In genomic region chr4:53608649-53609048, GRCh38 we compare ENCODE assay signal across 20 cellular contexts. TPM values are rescaled to one million over a fixed set of nuclear protein-coding genes. Genes with fewer than 3 reads are reported as not detected.
"Had no signal": no experiment of that assay in that cellular context is flagged by ENCODE, and none has a peak within 500 bp of the region (broad histone marks: within the 10 kb centered on the region; RNA-seq: fewer than 3 reads in every experiment).

No MANE protein-coding gene starts in this region.

- H3K27ac ChIP-seq: body of pancreas, epithelial cell of prostate, foreskin keratinocyte, neural progenitor cell, tibial nerve had no signal

- H3K9me3 ChIP-seq: mucosa of descending colon had no signal

- H3K4me3 ChIP-seq: body of pancreas, mucosa of descending colon, neural progenitor cell, tibial nerve had no signal

- H3K27me3 Mint-ChIP-seq: activated naive CD8-positive, alpha-beta T cell treated with anti-CD3 and anti-CD28 coated beads, Interleukin-2, amount 10 ng/mL, durations not matched to agents 7 days and 5 days; progenitor cell of endocrine pancreas had no signal

- H3K4me1 ChIP-seq: body of pancreas, foreskin keratinocyte, neural progenitor cell, tibial nerve had no signal

- H3K4me3 Mint-ChIP-seq: activated naive CD8-positive, alpha-beta T cell treated with anti-CD3 and anti-CD28 coated beads, Interleukin-2, amount 10 ng/mL, durations not matched to agents 7 days and 5 days; activated T-helper 1 cell treated with anti-CD3 and anti-CD28 coated beads, Interleukin-12 subunit alpha, Interleukin-12 subunit beta, Interleukin-2, Interleukin-4 antibody, amounts not matched to agents 30 ng/mL and 10 ng/mL and 1 ng/mL, durations not matched to agents 14 hours and 24 hours and 36 hours; effector memory CD8-positive, alpha-beta T cell; naive thymus-derived CD4-positive, alpha-beta T cell; neural progenitor cell had no signal

- H3K27ac Mint-ChIP-seq: activated naive CD8-positive, alpha-beta T cell treated with anti-CD3 and anti-CD28 coated beads, Interleukin-2, amount 10 ng/mL, durations not matched to agents 7 days and 5 days; activated T-helper 1 cell treated with anti-CD3 and anti-CD28 coated beads, Interleukin-12 subunit alpha, Interleukin-12 subunit beta, Interleukin-2, Interleukin-4 antibody, amounts not matched to agents 30 ng/mL and 10 ng/mL and 1 ng/mL, durations not matched to agents 14 hours and 24 hours and 36 hours; effector memory CD8-positive, alpha-beta T cell; naive thymus-derived CD4-positive, alpha-beta T cell; neural progenitor cell; progenitor cell of endocrine pancreas had no signal

- ATAC-seq: body of pancreas; effector memory CD8-positive, alpha-beta T cell; foreskin keratinocyte; left cardiac atrium; mucosa of descending colon; naive thymus-derived CD4-positive, alpha-beta T cell had no signal

- H3K36me3 ChIP-seq: neural progenitor cell, tibial nerve had no signal

- H3K4me1 Mint-ChIP-seq: activated naive CD8-positive, alpha-beta T cell treated with anti-CD3 and anti-CD28 coated beads, Interleukin-2, amount 10 ng/mL, durations not matched to agents 7 days and 5 days; naive thymus-derived CD4-positive, alpha-beta T cell; neural progenitor cell had no signal

- H3K27me3 ChIP-seq: body of pancreas, foreskin keratinocyte, neural progenitor cell, tibial nerve had no signal

- H3K36me3 Mint-ChIP-seq: activated naive CD8-positive, alpha-beta T cell treated with anti-CD3 and anti-CD28 coated beads, Interleukin-2, amount 10 ng/mL, durations not matched to agents 7 days and 5 days; naive thymus-derived CD4-positive, alpha-beta T cell; neural progenitor cell had no signal

- DNase-seq: activated CD4-positive, alpha-beta T cell treated with anti-CD3 and anti-CD28 coated beads, Interleukin-2, amount 50 U/mL, for 48 hours; activated naive CD8-positive, alpha-beta T cell treated with anti-CD3 and anti-CD28 coated beads, Interleukin-2, amount 10 ng/mL, durations not matched to agents 7 days and 5 days; activated T-cell treated with anti-CD3 and anti-CD28 coated beads for 4 hours; body of pancreas; effector memory CD8-positive, alpha-beta T cell; foreskin keratinocyte; glutamatergic neuron; hippocampal formation; left cardiac atrium; mesenchymal stem cell; mucosa of descending colon; naive thymus-derived CD4-positive, alpha-beta T cell; stimulated activated CD4-positive, alpha-beta T cell treated with anti-CD3 and anti-CD28 coated beads, Interleukin-12 subunit alpha, Interleukin-12 subunit beta, amount 100 ng/mL, for 4 hours; stimulated activated CD4-positive, alpha-beta T cell treated with anti-CD3 and anti-CD28 coated beads, Interleukin-1b, Interleukin-23, amount 100 ng/mL, for 48 hours; stimulated activated naive CD4-positive, alpha-beta T cell treated with Interleukin-2 at 50 U/mL for 16 hours had no signal

RNA-seq across cellular contexts. Expression of gene LNX1, which starts 17.4 kb away (rescaled TPM):
- total RNA-seq: activated naive CD8-positive, alpha-beta T cell treated with anti-CD3 and anti-CD28 coated beads, Interleukin-2, amount 10 ng/mL, durations not matched to agents 7 days and 5 days; activated T-helper 1 cell treated with anti-CD3 and anti-CD28 coated beads, Interleukin-12 subunit alpha, Interleukin-12 subunit beta, Interleukin-2, Interleukin-4 antibody, amounts not matched to agents 30 ng/mL and 10 ng/mL and 1 ng/mL, durations not matched to agents 14 hours and 24 hours and 36 hours; naive thymus-derived CD4-positive, alpha-beta T cell had no signal
